15 cellular contexts compared by ENCODE assay signal in the genomic region with DNA sequence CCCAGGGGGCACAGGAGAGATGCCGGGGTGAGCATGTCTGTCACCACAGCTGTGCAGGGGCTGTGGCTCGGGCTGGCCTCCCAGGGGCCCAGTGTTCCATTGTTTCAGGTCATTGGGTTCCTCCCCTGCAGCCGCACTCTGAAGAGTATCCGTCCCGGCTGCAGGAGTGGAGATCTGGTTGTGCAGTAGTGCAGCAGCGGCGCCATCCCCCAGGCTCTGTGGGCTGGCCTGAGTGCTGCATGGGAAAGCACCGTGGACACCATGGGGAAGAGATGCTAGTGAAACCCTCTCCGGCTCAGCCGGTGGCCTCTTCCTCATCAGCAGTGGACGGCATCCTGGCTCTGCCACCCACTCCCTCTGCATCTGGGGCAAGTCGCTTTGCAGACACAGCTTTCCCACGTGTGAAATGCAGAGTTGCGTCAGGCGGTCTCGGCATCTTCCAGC. TPM values are rescaled to one million over a fixed set of nuclear protein-coding genes. Genes with fewer than 3 reads are reported as not detected.
A peak's percentile ranks its signal among the peaks of the same experiment; 100 is the strongest.
DNase-seq lines count a peak whose midpoint lies in the region; ATAC-seq and TF ChIP-seq lines count a peak whose summit lies in the region.
"Had no signal": no experiment of that assay in that cellular context is flagged by ENCODE, and none has a peak within 500 bp of the region (broad histone marks: within the 10 kb centered on the region; RNA-seq: fewer than 3 reads in every experiment).

No MANE protein-coding gene starts in this region.

- H3K27me3 ChIP-seq in heart right ventricle = no peaks in the 10 kb centered on the region
- H3K27me3 ChIP-seq in neutrophil = no peaks in the 10 kb centered on the region
- no peaks in the 10 kb centered on the region for H3K27me3 ChIP-seq in mammary epithelial cell (ENCODE audit: insufficient read depth, low read length)
- H3K27me3 ChIP-seq in thyroid gland = no peaks in the 10 kb centered on the region
- H3K27me3 ChIP-seq: body of pancreas had no signal

- H3K79me2 ChIP-seq in OCI-LY7 (ENCODE audit: insufficient read depth, low read depth, low read length) (no peaks in the 10 kb centered on the region), mammary epithelial cell (ENCODE audit: insufficient read depth, low read length) (peaks cover 12% of the 10 kb centered on the region)

- DNase-seq in Ammon's horn (ENCODE audit: low spot score) (peak; percentile 70), OCI-LY7 (ENCODE audit: low spot score) (no peak), heart right ventricle (peak in 1 of 2 donors; percentile 44), NCI-H2227 treated with DMSO at 0.1 percent for 48 hours (lab: John Stamatoyannopoulos, UW) (no peak), mammary epithelial cell (no peak), thyroid gland (no peak)
- DNase-seq in activated CD8-positive, alpha-beta memory T cell treated with anti-CD3 and anti-CD28 coated beads, Interleukin-2, amount 10 ng/mL, durations not matched to agents 7 days and 5 days = no peak
- DNase-seq: H9, NCI-H1105 treated with DMSO at 0.1 percent for 48 hours, NCI-H226 had no signal

- no peaks in the 10 kb centered on the region for H3K9me3 Mint-ChIP-seq in activated CD8-positive, alpha-beta memory T cell treated with anti-CD3 and anti-CD28 coated beads, Interleukin-2, amount 10 ng/mL, durations not matched to agents 7 days and 5 days (ENCODE audit: low read depth)
- H3K9me3 Mint-ChIP-seq: H9 had no signal

- H3K4me3 Mint-ChIP-seq in activated CD8-positive, alpha-beta memory T cell treated with anti-CD3 and anti-CD28 coated beads, Interleukin-2, amount 10 ng/mL, durations not matched to agents 7 days and 5 days = no peak overlapping the region
- H3K4me3 Mint-ChIP-seq: H9 had no signal

- H3K4me3 ChIP-seq in OCI-LY7 (ENCODE audit: low read depth, low read length, poor library complexity, severe bottlenecking) (no peak overlapping the region), heart right ventricle (no peak overlapping the region), neutrophil (ENCODE audit: low read depth in 1 of 2, low read length in 1 of 2) (peak overlapping the region; percentile 37 to 49), mammary epithelial cell (replicated peaks in 1 of 3; ENCODE audit: insufficient read depth in 1 of 3, low read depth in 2 of 3, low read length in 3 of 3) (no peak overlapping the region), thyroid gland (replicated peaks in 1 of 3) (no peak overlapping the region)
- H3K4me3 ChIP-seq: body of pancreas had no signal

- intact Hi-C loops in OCI-LY7 (cut with micrococcal nuclease; ENCODE audit: unreplicated experiment) (no loop called here), heart right ventricle (cut with DNase I) (no loop called here), mammary epithelial cell (cut with micrococcal nuclease) (no loop called here), thyroid gland (cut with DNase I) (no loop called here)

- H3K9me3 ChIP-seq in OCI-LY7 (ENCODE audit: low read length) (0 out of 2 replicates have a peak, but pooled peaks cover 2% of the 10 kb centered on the region), heart right ventricle (no peaks in the 10 kb centered on the region), neutrophil (no peaks in the 10 kb centered on the region), mammary epithelial cell (replicated peaks; ENCODE audit: insufficient read depth, low read length) (no peaks in the 10 kb centered on the region), thyroid gland (no peaks in the 10 kb centered on the region)
- H3K9me3 ChIP-seq: body of pancreas had no signal

- TF ChIP-seq POLR2A in thyroid gland (IDR thresholded peaks at IDR 0.05) = no peak

- H3K4me1 Mint-ChIP-seq in activated CD8-positive, alpha-beta memory T cell treated with anti-CD3 and anti-CD28 coated beads, Interleukin-2, amount 10 ng/mL, durations not matched to agents 7 days and 5 days = peaks cover 65% of the 10 kb centered on the region

- H3K4me1 ChIP-seq in OCI-LY7 (ENCODE audit: insufficient read depth, low read length, poor library complexity, severe bottlenecking) (peaks cover 57% of the 10 kb centered on the region), heart right ventricle (peaks cover 0 to 78% (median 26%) of the 10 kb centered on the region in 9 donors), neutrophil (ENCODE audit: control insufficient read depth in 1 of 2, insufficient read depth in 1 of 2, low read depth in 1 of 2, low read length in 1 of 2) (peaks cover 68 to 70% of the 10 kb centered on the region in 2 experiments), mammary epithelial cell (ENCODE audit: insufficient read depth, low read length) (peaks cover 28% of the 10 kb centered on the region), thyroid gland (no peaks in the 10 kb centered on the region)
- H3K4me1 ChIP-seq: parathyroid adenoma had no signal

- no peak for TF ChIP-seq CTCF in OCI-LY7 (conservative IDR thresholded peaks at IDR 0.05; ENCODE audit: low read length)
- TF ChIP-seq CTCF in heart right ventricle (IDR thresholded peaks at IDR 0.05) = no peak
- TF ChIP-seq CTCF in neutrophil (IDR thresholded peaks at IDR 0.05) = no peak
- TF ChIP-seq CTCF in mammary epithelial cell (conservative IDR thresholded peaks at IDR 0.05 in 1 of 2, IDR thresholded peaks at IDR 0.05 in 1 of 2; ENCODE audit: extremely low read depth in 1 of 2, insufficient read depth in 1 of 2, low read depth in 1 of 2, low read length in 2 of 2) = no peak
- no peak for TF ChIP-seq CTCF in thyroid gland (IDR thresholded peaks at IDR 0.05)

- H3K27ac ChIP-seq in OCI-LY7 (ENCODE audit: low read depth, low read length, poor library complexity, severe bottlenecking) (no peak overlapping the region), heart right ventricle (peak overlapping the region in 2 of 10 donors; percentile 35 to 81), neutrophil (peak overlapping the region; percentile 98), mammary epithelial cell (ENCODE audit: insufficient read depth, low read depth, low read length) (no peak overlapping the region), thyroid gland (no peak overlapping the region)
- H3K27ac ChIP-seq: parathyroid adenoma had no signal

- 63 to 71% methylated on average over 15 to 16 of the region's 16 CpGs for WGBS in heart right ventricle, 2 donors
- WGBS in mammary epithelial cell (ENCODE audit: low coverage, missing lambda C conversion rate) = 96% methylated on average over 13 of the region's 16 CpGs
- WGBS in thyroid gland, 2 donors = 71 to 79% methylated on average over 8 to 16 of the region's 16 CpGs

- peaks cover 21% of the 10 kb centered on the region for H3K36me3 Mint-ChIP-seq in activated CD8-positive, alpha-beta memory T cell treated with anti-CD3 and anti-CD28 coated beads, Interleukin-2, amount 10 ng/mL, durations not matched to agents 7 days and 5 days

- BruUV-seq in OCI-LY7 (replicated peaks; lab: Mats Ljungman, UMichigan) (no TSS peak), mammary epithelial cell (replicated peaks; lab: Mats Ljungman, UMichigan) (no TSS peak)

- POLR2A ChIA-PET in OCI-LY7 (lab: Charles Lee) = interaction anchor here (1.1 kb wide), 2 partner anchors 12 to 16 kb away, joined by 3 read pairs; no protein-coding TSS in a partner anchor

- H3K9me2 ChIP-seq in OCI-LY7 (ENCODE audit: insufficient read depth, low read length) = no peaks in the 10 kb centered on the region

- dilution Hi-C loops in mammary epithelial cell (cut with HindIII; ENCODE audit: low sequenced_read_pairs) = no loop called here

- no peaks in the 10 kb centered on the region for H3K27me3 Mint-ChIP-seq in activated CD8-positive, alpha-beta memory T cell treated with anti-CD3 and anti-CD28 coated beads, Interleukin-2, amount 10 ng/mL, durations not matched to agents 7 days and 5 days
- H3K27me3 Mint-ChIP-seq: IgD-negative memory B cell had no signal

- ATAC-seq in heart right ventricle = peak; percentile 27 to 66 (median 51)
- ATAC-seq in activated CD8-positive, alpha-beta memory T cell treated with anti-CD3 and anti-CD28 coated beads, Interleukin-2, amount 10 ng/mL, durations not matched to agents 7 days and 5 days = no peak
- ATAC-seq: body of pancreas, SK-N-SH treated with all-trans-retinoic acid at 6 μM for 48 hours had no signal

- peaks cover 3% of the 10 kb centered on the region; the same call in 1 of the 2 replicates for H3K36me3 ChIP-seq in OCI-LY7 (ENCODE audit: insufficient read depth, low read length)
- no peaks in the 10 kb centered on the region for H3K36me3 ChIP-seq in heart right ventricle
- peaks cover 23% of the 10 kb centered on the region for H3K36me3 ChIP-seq in neutrophil
- H3K36me3 ChIP-seq in mammary epithelial cell (ENCODE audit: insufficient read depth, low read length) = no peaks in the 10 kb centered on the region
- H3K36me3 ChIP-seq in thyroid gland = no peaks in the 10 kb centered on the region

- H3K9ac ChIP-seq in mammary epithelial cell (ENCODE audit: insufficient read depth, low read length) = no peak overlapping the region
- H3K9ac ChIP-seq: parathyroid adenoma had no signal

- H2AFZ ChIP-seq in OCI-LY7 (ENCODE audit: low read length) = no peak overlapping the region
- H2AFZ ChIP-seq in mammary epithelial cell (ENCODE audit: low read depth, low read length) = no peak overlapping the region
- H2AFZ ChIP-seq: parathyroid adenoma had no signal

- no peak overlapping the region for H3K27ac Mint-ChIP-seq in activated CD8-positive, alpha-beta memory T cell treated with anti-CD3 and anti-CD28 coated beads, Interleukin-2, amount 10 ng/mL, durations not matched to agents 7 days and 5 days
- H3K27ac Mint-ChIP-seq: IgD-negative memory B cell had no signal

- in situ Hi-C loops in mammary epithelial cell (cut with MboI; ENCODE audit: low sequenced_read_pairs in 2 of 2) = no loop called here

- peak overlapping the region; percentile 29; the same call in 1 of the 2 replicates for H3K4me2 ChIP-seq in OCI-LY7 (ENCODE audit: low read length)
- no peak overlapping the region for H3K4me2 ChIP-seq in mammary epithelial cell (ENCODE audit: insufficient read depth, low read depth, low read length)

- H4K20me1 ChIP-seq in OCI-LY7 (ENCODE audit: insufficient read depth, low read length) = no peaks in the 10 kb centered on the region
- no peaks in the 10 kb centered on the region for H4K20me1 ChIP-seq in mammary epithelial cell (ENCODE audit: insufficient read depth, low read length)

- CTCF ChIA-PET in OCI-LY7 (lab: Charles Lee; ENCODE audit: unreplicated experiment) (no interaction called here), mammary epithelial cell (lab: Charles Lee; ENCODE audit: low non-redundant PET) (no interaction called here)
- CTCF ChIA-PET in activated CD8-positive, alpha-beta memory T cell treated with anti-CD3 and anti-CD28 coated beads, Interleukin-2, amount 10 ng/mL, durations not matched to agents 7 days and 5 days (lab: Charles Lee) = interaction anchor here (1.4 kb wide), 1 partner anchor 36 kb away, joined by 4 read pairs; no protein-coding TSS in a partner anchor

RNA-seq across cellular contexts. Expression of gene TBC1D14, which starts 29.2 kb away (rescaled TPM):
- total RNA-seq in OCI-LY7 (2014; rRNA removed; shearing (Covaris generic)) = 35.6 and 38.4 TPM in 2 replicates
- total RNA-seq in OCI-LY7 (2022) (44.1 and 50.4 TPM in 2 replicates), heart right ventricle (10 to 100 TPM; 31.5 to 43.7 (median 33.5) TPM), mammary epithelial cell (10 to 100 TPM; 62.9 to 89.5 TPM), thyroid gland (10 to 100 TPM; 39.8 to 47.0 (median 46.0) TPM)
- polyA plus RNA-seq in heart right ventricle (10 to 100 TPM; 10.5 to 14.2 TPM), mammary epithelial cell (44.2 TPM)
- 51.9 TPM for polyA minus RNA-seq in mammary epithelial cell
- total RNA-seq in activated CD8-positive, alpha-beta memory T cell treated with anti-CD3 and anti-CD28 coated beads, Interleukin-2, amount 10 ng/mL, durations not matched to agents 7 days and 5 days = 10 to 100 TPM; 49.0 to 49.1 TPM

Comparison
In these comparisons a context has a peak if more than half of its experiments do, and no peak if none do; other contexts are left out.
1. H3K4me3 ChIP-seq: peak in neutrophil (2 of 2); none in OCI-LY7 (single experiment), heart right ventricle (0 of 10), mammary epithelial cell (0 of 3) and thyroid gland (0 of 3).